ENCODE assay signal across 20 cellular contexts in genomic region chr12:69916541-69917270, GRCh38.
DNase-seq lines count a peak whose midpoint lies in the region; ATAC-seq and TF ChIP-seq lines count a peak whose summit lies in the region.
"Had no signal": no experiment of that assay in that cellular context is flagged by ENCODE, and none has a peak within 500 bp of the region (broad histone marks: within the 10 kb centered on the region; RNA-seq: fewer than 3 reads in every experiment).

No MANE protein-coding gene starts in this region.

- H3K4me3 ChIP-seq in cardiac fibroblast (replicated peaks in 1 of 2; ENCODE audit: low read depth in 2 of 2, low read length in 2 of 2) = no peak overlapping the region
- no peak overlapping the region for H3K4me3 ChIP-seq in left lung
- H3K4me3 ChIP-seq in upper lobe of right lung = no peak overlapping the region
- H3K4me3 ChIP-seq: A549, cardiac muscle cell had no signal

- no peaks in the 10 kb centered on the region for H3K27me3 Mint-ChIP-seq in activated T-cell treated with anti-CD3 and anti-CD28 coated beads, Interleukin-2, amount 50 U/mL, for 72 hours (ENCODE audit: low read depth)
- peaks cover 2% of the 10 kb centered on the region for H3K27me3 Mint-ChIP-seq in stimulated activated memory B cell treated with anti-CD40 and anti-IgM and Interleukin-4, amounts not matched to agents 10 μg/mL and 1 μg/mL and 100 μg/mL, for 72 hours
- H3K27me3 Mint-ChIP-seq in naive thymus-derived CD8-positive, alpha-beta T cell = peaks cover 0 to 4% (median 0%) of the 10 kb centered on the region in 5 donors

- no peak for ATAC-seq in activated T-cell treated with anti-CD3 and anti-CD28 coated beads, Interleukin-2, amount 50 U/mL, for 72 hours (replicated peaks in 1 of 2)
- ATAC-seq in left lung (peak; percentile 98), upper lobe of right lung (peak; percentile 92)
- ATAC-seq in stimulated activated memory B cell treated with anti-CD40 and anti-IgM and Interleukin-4, amounts not matched to agents 10 μg/mL and 1 μg/mL and 100 μg/mL, for 72 hours = no peak
- ATAC-seq in naive thymus-derived CD8-positive, alpha-beta T cell = no peak
- ATAC-seq: A549; effector memory CD8-positive, alpha-beta T cell; Panc1 had no signal

- no peaks in the 10 kb centered on the region for H3K4me1 Mint-ChIP-seq in activated T-cell treated with anti-CD3 and anti-CD28 coated beads, Interleukin-2, amount 50 U/mL, for 72 hours (ENCODE audit: low read depth)
- peaks cover 6% of the 10 kb centered on the region for H3K4me1 Mint-ChIP-seq in stimulated activated memory B cell treated with anti-CD40 and anti-IgM and Interleukin-4, amounts not matched to agents 10 μg/mL and 1 μg/mL and 100 μg/mL, for 72 hours
- H3K4me1 Mint-ChIP-seq in naive thymus-derived CD8-positive, alpha-beta T cell = peaks cover 0 to 6% (median 0%) of the 10 kb centered on the region in 4 donors
- H3K4me1 Mint-ChIP-seq: CD4-positive, alpha-beta memory T cell had no signal

- H3K27me3 ChIP-seq in left lung (no peaks in the 10 kb centered on the region), upper lobe of right lung (no peaks in the 10 kb centered on the region)
- H3K27me3 ChIP-seq: cardiac muscle cell had no signal

- no peaks in the 10 kb centered on the region for H3K36me3 Mint-ChIP-seq in activated T-cell treated with anti-CD3 and anti-CD28 coated beads, Interleukin-2, amount 50 U/mL, for 72 hours (ENCODE audit: insufficient read depth in 2 of 2)
- no peaks in the 10 kb centered on the region for H3K36me3 Mint-ChIP-seq in stimulated activated memory B cell treated with anti-CD40 and anti-IgM and Interleukin-4, amounts not matched to agents 10 μg/mL and 1 μg/mL and 100 μg/mL, for 72 hours
- no peaks in the 10 kb centered on the region for H3K36me3 Mint-ChIP-seq in naive thymus-derived CD8-positive, alpha-beta T cell
- H3K36me3 Mint-ChIP-seq: CD4-positive, alpha-beta memory T cell had no signal

- H3K27ac ChIP-seq in left lung (no peak overlapping the region), upper lobe of right lung (no peak overlapping the region)
- H3K27ac ChIP-seq: A549, cardiac muscle cell, parathyroid adenoma had no signal

- H3K4me1 ChIP-seq in left lung = no peaks in the 10 kb centered on the region
- no peaks in the 10 kb centered on the region for H3K4me1 ChIP-seq in upper lobe of right lung
- H3K4me1 ChIP-seq: A549, parathyroid adenoma had no signal

- H3K9me3 ChIP-seq in left lung = no peaks in the 10 kb centered on the region
- H3K9me3 ChIP-seq in upper lobe of right lung = no peaks in the 10 kb centered on the region
- H3K9me3 ChIP-seq: A549 had no signal

- TF ChIP-seq CTCF in cardiac fibroblast (IDR thresholded peaks at IDR 0.05; ENCODE audit: low read depth, low read length) (no peak), left lung (IDR thresholded peaks at IDR 0.05) (no peak), upper lobe of right lung (IDR thresholded peaks at IDR 0.05) (no peak)

- intact Hi-C loops in left lung (cut with DNase I) (no loop called here), upper lobe of right lung (cut with DNase I) (no loop called here)

- no peak overlapping the region for H3K4me3 Mint-ChIP-seq in activated T-cell treated with anti-CD3 and anti-CD28 coated beads, Interleukin-2, amount 50 U/mL, for 72 hours
- no peak overlapping the region for H3K4me3 Mint-ChIP-seq in stimulated activated memory B cell treated with anti-CD40 and anti-IgM and Interleukin-4, amounts not matched to agents 10 μg/mL and 1 μg/mL and 100 μg/mL, for 72 hours
- H3K4me3 Mint-ChIP-seq in naive thymus-derived CD8-positive, alpha-beta T cell = no peak overlapping the region
- H3K4me3 Mint-ChIP-seq: CD4-positive, alpha-beta memory T cell; effector memory CD8-positive, alpha-beta T cell had no signal

- H3K36me3 ChIP-seq in left lung = no peaks in the 10 kb centered on the region
- no peaks in the 10 kb centered on the region for H3K36me3 ChIP-seq in upper lobe of right lung
- H3K36me3 ChIP-seq: cardiac muscle cell had no signal

- POLR2A ChIA-PET in naive thymus-derived CD8-positive, alpha-beta T cell (lab: Charles Lee) = no interaction called here

- no peak for DNase-seq in activated T-cell treated with anti-CD3 and anti-CD28 coated beads, Interleukin-2, amount 50 U/mL, for 72 hours
- DNase-seq in activated T-cell treated with anti-CD3 and anti-CD28 coated beads, Interleukin-2, amount 50 U/mL, for 48 hours = no peak
- DNase-seq in cardiac fibroblast (ENCODE audit: low read depth in 2 of 2) (peak; percentile 13 to 44), left lung (peak in 1 of 2 donors; percentile 37), upper lobe of right lung (no peak), GF-D8 (lab: John Stamatoyannopoulos, UW) (no peak)
- no peak for DNase-seq in naive thymus-derived CD8-positive, alpha-beta T cell
- DNase-seq: CD4-positive, alpha-beta memory T cell; effector memory CD8-positive, alpha-beta T cell; HCEC 1CT; KBM-7; NCI-H1417 treated with DMSO at 0.1 percent for 48 hours; NCI-H446 treated with DMSO at 0.1 percent for 48 hours; substantia nigra; SW 1271 had no signal

- peak overlapping the region; percentile 25 for H3K27ac Mint-ChIP-seq in activated T-cell treated with anti-CD3 and anti-CD28 coated beads, Interleukin-2, amount 50 U/mL, for 72 hours
- no peak overlapping the region for H3K27ac Mint-ChIP-seq in stimulated activated memory B cell treated with anti-CD40 and anti-IgM and Interleukin-4, amounts not matched to agents 10 μg/mL and 1 μg/mL and 100 μg/mL, for 72 hours
- H3K27ac Mint-ChIP-seq in naive thymus-derived CD8-positive, alpha-beta T cell = peak overlapping the region in 1 of 10 donors; percentile 2
- H3K27ac Mint-ChIP-seq: CD4-positive, alpha-beta memory T cell; effector memory CD8-positive, alpha-beta T cell had no signal

- peaks cover 2% of the 10 kb centered on the region in 2 donors for H3K9me3 Mint-ChIP-seq in activated T-cell treated with anti-CD3 and anti-CD28 coated beads, Interleukin-2, amount 50 U/mL, for 72 hours
- peaks cover 3% of the 10 kb centered on the region for H3K9me3 Mint-ChIP-seq in stimulated activated memory B cell treated with anti-CD40 and anti-IgM and Interleukin-4, amounts not matched to agents 10 μg/mL and 1 μg/mL and 100 μg/mL, for 72 hours
- H3K9me3 Mint-ChIP-seq in naive thymus-derived CD8-positive, alpha-beta T cell = peaks cover 0 to 4% (median 0%) of the 10 kb centered on the region in 9 donors
- H3K9me3 Mint-ChIP-seq: effector memory CD8-positive, alpha-beta T cell had no signal

Comparison
In these comparisons a context has a peak if more than half of its experiments do, and no peak if none do; other contexts are left out.
1. ATAC-seq: peak in left lung (single experiment) and upper lobe of right lung (single experiment); none in activated T-cell treated with anti-CD3 and anti-CD28 coated beads, Interleukin-2, amount 50 U/mL, for 72 hours (0 of 2), stimulated activated memory B cell treated with anti-CD40 and anti-IgM and Interleukin-4, amounts not matched to agents 10 μg/mL and 1 μg/mL and 100 μg/mL, for 72 hours (single experiment) and naive thymus-derived CD8-positive, alpha-beta T cell (0 of 2).
2. DNase-seq: peak in cardiac fibroblast (2 of 2); none in activated T-cell treated with anti-CD3 and anti-CD28 coated beads, Interleukin-2, amount 50 U/mL, for 72 hours (0 of 2), activated T-cell treated with anti-CD3 and anti-CD28 coated beads, Interleukin-2, amount 50 U/mL, for 48 hours (0 of 2), upper lobe of right lung (single experiment), GF-D8 (single experiment) and naive thymus-derived CD8-positive, alpha-beta T cell (0 of 10).